14 cellular contexts compared by ENCODE assay signal in the genomic region with DNA sequence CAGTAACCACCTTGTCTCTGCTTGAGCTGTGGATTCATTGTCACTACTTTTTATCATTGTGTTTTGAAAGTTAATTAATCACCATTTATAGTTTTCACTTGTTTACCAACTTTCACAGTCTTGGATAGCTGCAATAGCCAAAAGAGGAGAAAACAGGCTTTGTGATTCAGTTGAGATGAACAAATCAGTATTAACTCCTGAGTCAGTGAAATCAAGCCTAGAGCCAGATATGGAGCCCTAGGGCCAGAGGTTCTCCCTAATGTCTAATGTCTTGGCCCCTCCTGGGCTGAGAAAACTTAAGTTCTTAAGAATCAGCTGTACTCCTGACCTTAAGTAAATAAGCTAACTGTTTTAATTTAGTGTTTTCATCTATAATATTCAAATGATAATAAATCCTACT.
"Had no signal": no experiment of that assay in that cellular context is flagged by ENCODE, and none has a peak within 500 bp of the region (broad histone marks: within the 10 kb centered on the region; RNA-seq: fewer than 3 reads in every experiment).

No MANE protein-coding gene starts in this region.

- H3K9me3 ChIP-seq: esophagus squamous epithelium, gastrocnemius medialis, heart right ventricle, upper lobe of left lung had no signal

- H3K79me2 ChIP-seq: parathyroid adenoma had no signal

- H3K4me1 Mint-ChIP-seq: activated CD4-positive, alpha-beta T cell treated with anti-CD3 and anti-CD28 coated beads for 36 hours; neural crest cell; stimulated activated memory B cell treated with anti-CD40 and anti-IgM and Interleukin-4, amounts not matched to agents 10 μg/mL and 1 μg/mL and 100 μg/mL, for 72 hours had no signal

- H3K36me3 ChIP-seq: esophagus squamous epithelium, gastrocnemius medialis, heart right ventricle, upper lobe of left lung, WERI-Rb-1 had no signal

- H3K4me3 ChIP-seq: esophagus squamous epithelium, gastrocnemius medialis, heart right ventricle, upper lobe of left lung had no signal

- H3K36me3 Mint-ChIP-seq: stimulated activated memory B cell treated with anti-CD40 and anti-IgM and Interleukin-4, amounts not matched to agents 10 μg/mL and 1 μg/mL and 100 μg/mL, for 72 hours had no signal

- H3K27me3 Mint-ChIP-seq: activated CD4-positive, alpha-beta T cell treated with anti-CD3 and anti-CD28 coated beads for 36 hours; activated CD8-positive, alpha-beta T cell treated with anti-CD3 and anti-CD28 coated beads for 36 hours; stimulated activated memory B cell treated with anti-CD40 and anti-IgM and Interleukin-4, amounts not matched to agents 10 μg/mL and 1 μg/mL and 100 μg/mL, for 72 hours had no signal

- ATAC-seq: activated CD4-positive, alpha-beta T cell treated with anti-CD3 and anti-CD28 coated beads for 36 hours; activated CD8-positive, alpha-beta T cell treated with anti-CD3 and anti-CD28 coated beads for 36 hours; left lobe of liver; stimulated activated memory B cell treated with anti-CD40 and anti-IgM and Interleukin-4, amounts not matched to agents 10 μg/mL and 1 μg/mL and 100 μg/mL, for 72 hours had no signal

- H3K27ac ChIP-seq: esophagus squamous epithelium, heart right ventricle, parathyroid adenoma, upper lobe of left lung, WERI-Rb-1 had no signal

- H3K4me3 Mint-ChIP-seq: activated CD4-positive, alpha-beta T cell treated with anti-CD3 and anti-CD28 coated beads for 36 hours; activated CD8-positive, alpha-beta T cell treated with anti-CD3 and anti-CD28 coated beads for 36 hours; neural crest cell; stimulated activated memory B cell treated with anti-CD40 and anti-IgM and Interleukin-4, amounts not matched to agents 10 μg/mL and 1 μg/mL and 100 μg/mL, for 72 hours had no signal

- H3K27ac Mint-ChIP-seq: activated CD4-positive, alpha-beta T cell treated with anti-CD3 and anti-CD28 coated beads for 36 hours; activated CD8-positive, alpha-beta T cell treated with anti-CD3 and anti-CD28 coated beads for 36 hours; stimulated activated memory B cell treated with anti-CD40 and anti-IgM and Interleukin-4, amounts not matched to agents 10 μg/mL and 1 μg/mL and 100 μg/mL, for 72 hours had no signal

- H3K27me3 ChIP-seq: esophagus squamous epithelium, gastrocnemius medialis, heart right ventricle, upper lobe of left lung had no signal

- H3K4me1 ChIP-seq: gastrocnemius medialis, heart right ventricle, parathyroid adenoma, upper lobe of left lung had no signal

- H2AFZ ChIP-seq: parathyroid adenoma had no signal

- DNase-seq: activated CD4-positive, alpha-beta T cell treated with anti-CD3 and anti-CD28 coated beads for 36 hours; activated CD8-positive, alpha-beta memory T cell treated with anti-CD3 and anti-CD28 coated beads, Interleukin-2, amount 50 U/mL, for 4 hours; activated CD8-positive, alpha-beta T cell treated with anti-CD3 and anti-CD28 coated beads for 36 hours; esophagus squamous epithelium; gastrocnemius medialis; heart right ventricle; small intestine; T-helper 9 cell; upper lobe of left lung; WERI-Rb-1 had no signal

- H3K9ac ChIP-seq: parathyroid adenoma had no signal
